Comparison of ENCODE assay signal across 8 cellular contexts in the genomic region with DNA sequence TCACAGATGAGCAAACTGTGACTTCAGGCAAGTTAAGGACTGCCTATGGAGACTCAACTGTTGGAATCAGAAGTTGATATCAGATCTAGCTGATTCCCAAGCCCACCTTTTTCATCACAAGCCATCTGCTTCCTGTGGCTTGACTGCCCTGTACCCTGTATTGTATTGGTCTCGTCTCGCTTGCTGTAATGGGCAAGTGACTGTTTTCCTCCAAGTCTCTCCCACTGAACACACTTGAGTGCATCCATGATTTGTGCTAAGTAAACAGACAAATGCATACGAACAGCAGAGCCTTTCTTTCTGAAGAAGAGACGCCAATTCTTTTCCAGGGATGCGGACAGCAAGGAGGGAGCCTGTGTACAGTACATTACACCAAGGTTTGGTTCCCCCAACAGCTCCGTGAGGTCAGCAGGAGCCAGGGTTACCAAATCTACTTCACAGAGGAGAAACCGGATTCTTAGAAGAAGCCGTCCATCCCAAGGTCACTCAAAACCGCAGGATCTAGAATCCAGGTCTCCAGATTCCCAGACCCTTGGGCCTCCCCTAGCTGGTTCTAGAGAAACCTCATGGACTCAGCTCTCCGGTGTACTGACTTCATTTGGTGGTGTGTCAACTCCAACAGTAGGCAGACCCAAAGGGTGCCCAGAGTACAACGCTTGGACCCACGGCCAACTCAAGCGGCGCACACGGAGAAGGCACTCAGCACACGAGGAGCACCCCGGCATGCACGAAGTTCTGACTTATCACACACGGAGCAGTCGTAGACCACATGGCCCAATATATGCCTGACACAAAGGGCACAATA. TPM values are rescaled to one million over a fixed set of nuclear protein-coding genes. Genes with fewer than 3 reads are reported as not detected.
DNase-seq lines count a peak whose midpoint lies in the region; ATAC-seq, FAIRE-seq and TF ChIP-seq lines count a peak whose summit lies in the region.

No MANE protein-coding gene starts in this region.

- H3K79me1 ChIP-seq in H1 (ENCODE audit: low read depth, low read length): 0 out of 2 replicates have a peak, but pooled peaks cover 4% of the 10 kb centered on the region

- peak overlapping the region; percentile 55; the same call in 1 of the 2 replicates for H2BK12ac ChIP-seq in H1 (ENCODE audit: low read depth, low read length)

- H3K79me2 ChIP-seq in H1 (ENCODE audit: control insufficient read depth in 1 of 2, insufficient read depth in 2 of 2, low read length in 2 of 2): peaks cover 10 to 31% of the 10 kb centered on the region in 2 experiments

- H3K14ac ChIP-seq in H1 (ENCODE audit: insufficient read length): no peak overlapping the region

- H4K91ac ChIP-seq in H1 (replicated peaks; ENCODE audit: insufficient read length, low read length): peak overlapping the region; percentile 36

- CTCF ChIA-PET in H1 (lab: Charles Lee; ENCODE audit: partially characterized antibody): interaction anchor here (0.7 to 1.4 kb wide), 3 partner anchors 15 to 37 kb away, joined by 3 to 4 read pairs (median 3); no protein-coding TSS in a partner anchor

- 16% methylated on average over 20 of the region's 20 CpGs; no CpG with 5 or more reads in 1 of the 2 experiments for WGBS in H1 (ENCODE audit: extremely low coverage in 1 of 2, insufficient coverage in 1 of 2, insufficient read length in 1 of 2, insufficient replicate concordance in 2 of 2, low coverage in 1 of 2, low lambda C conversion rate in 2 of 2, missing lambda C conversion rate in 1 of 2), 2 experiments

- TF ChIP-seq CTCF in H1 (IDR thresholded peaks at IDR 0.05; ENCODE audit: control extremely low read depth in 1 of 3, insufficient read depth in 1 of 3, low read depth in 1 of 3, low read length in 3 of 3) (no peak), vagina (IDR thresholded peaks at IDR 0.05) (no peak), GM10266 (IDR thresholded peaks at IDR 0.05; ENCODE audit: control insufficient read depth, insufficient read depth, low read depth, missing control alignments) (no peak)

- H2BK120ac ChIP-seq in H1 (replicated peaks; ENCODE audit: low read depth, low read length): no peak overlapping the region

- no peak overlapping the region for H2BK15ac ChIP-seq in H1 (ENCODE audit: low read length)

- no peak for TF ChIP-seq EP300 in H1 (IDR thresholded peaks at IDR 0.05; ENCODE audit: borderline replicate concordance in 1 of 2, low read depth in 2 of 2, low read length in 2 of 2)

- H3K27ac ChIP-seq in H1 (ENCODE audit: low read depth, low read length) (peak overlapping the region; percentile 31), vagina (peak overlapping the region; percentile 98)

- no peak overlapping the region for H3K23ac ChIP-seq in H1 (ENCODE audit: insufficient read length)

- H3K36me3 ChIP-seq in H1 (ENCODE audit: control insufficient read depth in 2 of 4, insufficient read depth in 4 of 4, low read length in 3 of 4) (peaks cover 20 to 46% (median 37%) of the 10 kb centered on the region in 4 experiments), vagina (peaks cover 0 to 59% of the 10 kb centered on the region in 2 donors)

- H2AK5ac ChIP-seq in H1 (ENCODE audit: low read depth, low read length): peak overlapping the region; percentile 29; the same call in 1 of the 2 replicates

- H3K23me2 ChIP-seq in H1 (ENCODE audit: low read depth, low read length): peaks cover 13% of the 10 kb centered on the region

- peak overlapping the region; percentile 70 to 89 (median 86) for H3K9ac ChIP-seq in H1 (replicated peaks in 1 of 4; ENCODE audit: extremely low read depth in 1 of 4, low read depth in 3 of 4, low read length in 3 of 4)

- TF ChIP-seq POLR2A in H1 (IDR thresholded peaks at IDR 0.05; ENCODE audit: control extremely low read depth in 1 of 2, low read depth in 2 of 2, low read length in 2 of 2) (no peak), vagina (IDR thresholded peaks at IDR 0.05) (no peak)

- POLR2A ChIA-PET in H1 (lab: Charles Lee; ENCODE audit: partially characterized antibody): interaction anchor here (0.8 to 3.8 kb wide), 10 partner anchors 9 to 238 kb away, joined by 3 to 29 read pairs (median 5); partner anchors contain the start of genes DNAJA1 and NFX1

- no peak for TF ChIP-seq RAD21 in H1 (IDR thresholded peaks at IDR 0.05 in 1 of 2, conservative IDR thresholded peaks at IDR 0.05 in 1 of 2; ENCODE audit: low read depth in 2 of 2, low read length in 2 of 2)

- FAIRE-seq in H1 (lab: Jason Lieb, UNC): no peak

- H3K9me3 ChIP-seq in H1 (ENCODE audit: insufficient read depth in 2 of 2, low read depth in 1 of 2, low read length in 1 of 2) (no peaks in the 10 kb centered on the region), mononuclear cell (ENCODE audit: low read depth, low read length) (no peaks in the 10 kb centered on the region), vagina (no peaks in the 10 kb centered on the region)

- peak overlapping the region; percentile 67; the same call in 1 of the 2 replicates for H2BK5ac ChIP-seq in H1 (ENCODE audit: low read depth, low read length)

- H2AFZ ChIP-seq in H1 (ENCODE audit: low read length): peak overlapping the region; percentile 60

- peak overlapping the region; percentile 93; the same call in 1 of the 2 replicates for H4K8ac ChIP-seq in H1 (ENCODE audit: extremely low read depth, insufficient read depth, low read length)

- peaks cover 0 to 2% (median 2%) of the 10 kb centered on the region in 4 experiments; a peak in 2 of 7 replicates for H3K4me1 ChIP-seq in H1 (replicated peaks in 1 of 4; ENCODE audit: control insufficient read depth in 3 of 4, insufficient read depth in 4 of 4, low read length in 3 of 4)
- peaks cover 40% of the 10 kb centered on the region for H3K4me1 ChIP-seq in mononuclear cell (ENCODE audit: insufficient read depth, low read length)
- H3K4me1 ChIP-seq in vagina: peaks cover 41% of the 10 kb centered on the region

- peak overlapping the region; percentile 67 for H3K18ac ChIP-seq in H1 (ENCODE audit: extremely low read depth, low read length)

- DNase-seq in NCI-H1092 treated with DMSO at 0.1 percent for 48 hours (lab: John Stamatoyannopoulos, UW) (peak; percentile 47), NCI-H1092 (lab: John Stamatoyannopoulos, UW) (no peak), SK-N-DZ (ENCODE audit: low spot score) (peak; percentile 34), H1 (ENCODE audit: low read depth in 1 of 2, low spot score in 2 of 2) (no peak), vagina (ENCODE audit: extremely low spot score in 2 of 2) (no peak), GM10266 (ENCODE audit: extremely low spot score) (no peak)

- H3K4me3 ChIP-seq in H1 (ENCODE audit: extremely low read depth in 1 of 4, insufficient read depth in 2 of 4, low read depth in 3 of 4, low read length in 4 of 4) (peak overlapping the region; percentile 86 to 99 (median 96)), mononuclear cell (ENCODE audit: low read length) (peak overlapping the region; percentile 94), vagina (peak overlapping the region; percentile 87 to 100)

- no peak overlapping the region for H3K56ac ChIP-seq in H1 (replicated peaks; ENCODE audit: insufficient read length, low read depth, low read length)

- H3K4me2 ChIP-seq in H1 (ENCODE audit: insufficient read depth in 1 of 2, low read depth in 2 of 2, low read length in 2 of 2): peak overlapping the region; percentile 82 to 91

- no peak overlapping the region for H2BK20ac ChIP-seq in H1 (ENCODE audit: low read length)

- peak overlapping the region; percentile 9 for H4K5ac ChIP-seq in H1 (ENCODE audit: insufficient read length, low read depth, low read length)

- H4K20me1 ChIP-seq in H1 (replicated peaks in 1 of 2; ENCODE audit: control insufficient read depth in 1 of 2, insufficient read depth in 2 of 2, low read length in 2 of 2): no peaks in the 10 kb centered on the region

- peak; percentile 14 for ATAC-seq in HG02885 (IDR thresholded peaks at IDR 0.05; ENCODE audit: poor library complexity, unreplicated experiment)

- peak overlapping the region; percentile 66 for H3K4ac ChIP-seq in H1 (replicated peaks; ENCODE audit: insufficient read length, low read depth, low read length)

- no peaks in the 10 kb centered on the region for H3K27me3 ChIP-seq in H1 (replicated peaks in 1 of 4; ENCODE audit: control insufficient read depth in 3 of 4, extremely low read depth in 1 of 4, insufficient read depth in 3 of 4, low read length in 3 of 4)
- H3K27me3 ChIP-seq in mononuclear cell (ENCODE audit: insufficient read depth, low read length): no peaks in the 10 kb centered on the region
- H3K27me3 ChIP-seq in vagina: no peaks in the 10 kb centered on the region

- intact Hi-C loops in vagina (cut with DNase I): no loop called here

RNA-seq across cellular contexts. Expression of gene BAG1, which starts 1.2 kb away (rescaled TPM):
- 115 and 124 TPM in 2 replicates for polyA plus RNA-seq in SK-N-DZ (2014; cell fraction: cytosol; rRNA removed)
- polyA plus RNA-seq in SK-N-DZ (2014; cell fraction: nucleus; rRNA removed): 66.0 and 71.5 TPM in 2 replicates
- total RNA-seq in H1 (2021; fragmentation: NEBNext Ultra II Directional; extraction: Animal tissue kit (Norgen Biotek cat#: 25700)): 59.8 and 61.5 TPM in 2 replicates
- polyA plus RNA-seq in H1 (2011; rRNA removed): 14.7 and 18.3 TPM in 2 replicates
- 37.6 TPM for polyA plus RNA-seq in H1 (2011; cell fraction: cytosol; rRNA removed)
- polyA plus RNA-seq in H1 (2011; cell fraction: nucleus; rRNA removed): 16.5 TPM
- polyA plus RNA-seq in H1 (2012, experiment 1 of 2): 43.5 to 62.7 TPM (median 55.0 TPM) in 4 replicates
- polyA plus RNA-seq in H1 (2012, experiment 2 of 2): 46.0 TPM
- polyA plus RNA-seq in H1 (2013, experiment 1 of 2): 26.0 TPM
- 29.0 TPM for polyA plus RNA-seq in H1 (2013, experiment 2 of 2)
- 8.6 and 12.3 TPM in 2 replicates for polyA minus RNA-seq in H1 (2011; rRNA and poly(A)+ RNA removed)
- polyA minus RNA-seq in H1 (2011; cell fraction: cytosol; rRNA and poly(A)+ RNA removed): 16.1 TPM
- 35.9 TPM for polyA minus RNA-seq in H1 (2011; cell fraction: nucleus; rRNA and poly(A)+ RNA removed)
- 54.4 TPM for total RNA-seq in mononuclear cell
- total RNA-seq in vagina: 127 TPM

RNA-seq across cellular contexts. Expression of gene CHMP5, which starts 1.5 kb away (rescaled TPM):
- polyA plus RNA-seq in SK-N-DZ (2014; cell fraction: cytosol; rRNA removed): 175 and 178 TPM in 2 replicates
- polyA plus RNA-seq in SK-N-DZ (2014; cell fraction: nucleus; rRNA removed): 64.1 and 123 TPM in 2 replicates
- 44.1 and 47.3 TPM in 2 replicates for total RNA-seq in H1 (2021; fragmentation: NEBNext Ultra II Directional; extraction: Animal tissue kit (Norgen Biotek cat#: 25700))
- polyA plus RNA-seq in H1 (2011; rRNA removed): 11.6 and 25.0 TPM in 2 replicates
- 44.4 TPM for polyA plus RNA-seq in H1 (2011; cell fraction: cytosol; rRNA removed)
- 4.4 TPM for polyA plus RNA-seq in H1 (2011; cell fraction: nucleus; rRNA removed)
- polyA plus RNA-seq in H1 (2012, experiment 1 of 2): 36.0 to 53.8 TPM (median 37.2 TPM) in 4 replicates
- polyA plus RNA-seq in H1 (2012, experiment 2 of 2): 14.2 TPM
- 29.9 TPM for polyA plus RNA-seq in H1 (2013, experiment 1 of 2)
- polyA plus RNA-seq in H1 (2013, experiment 2 of 2): 29.6 TPM
- polyA minus RNA-seq in H1 (2011; rRNA and poly(A)+ RNA removed): 8.6 and 9.8 TPM in 2 replicates
- 9.2 TPM for polyA minus RNA-seq in H1 (2011; cell fraction: cytosol; rRNA and poly(A)+ RNA removed)
- polyA minus RNA-seq in H1 (2011; cell fraction: nucleus; rRNA and poly(A)+ RNA removed): 9.3 TPM
- 21.6 TPM for total RNA-seq in mononuclear cell
- total RNA-seq in vagina: 41.5 TPM

RNA-seq across cellular contexts. Expression of gene SPINK4, which starts 23.4 kb away (rescaled TPM):
- polyA plus RNA-seq in SK-N-DZ (2014; cell fraction: cytosol; rRNA removed): not detected in 2 replicates
- not detected in 2 replicates for polyA plus RNA-seq in SK-N-DZ (2014; cell fraction: nucleus; rRNA removed)
- not detected in 2 replicates for total RNA-seq in H1 (2021; fragmentation: NEBNext Ultra II Directional; extraction: Animal tissue kit (Norgen Biotek cat#: 25700))
- polyA plus RNA-seq in H1 (2011; rRNA removed): not detected in 2 replicates
- polyA plus RNA-seq in H1 (2011; cell fraction: cytosol; rRNA removed): not detected
- not detected for polyA plus RNA-seq in H1 (2011; cell fraction: nucleus; rRNA removed)
- polyA plus RNA-seq in H1 (2012, experiment 1 of 2): not detected in 4 replicates
- polyA plus RNA-seq in H1 (2012, experiment 2 of 2): not detected
- not detected for polyA plus RNA-seq in H1 (2013, experiment 1 of 2)
- not detected for polyA plus RNA-seq in H1 (2013, experiment 2 of 2)
- polyA minus RNA-seq in H1 (2011; rRNA and poly(A)+ RNA removed): not detected in 2 replicates
- 17.5 TPM for polyA minus RNA-seq in H1 (2011; cell fraction: cytosol; rRNA and poly(A)+ RNA removed)
- 2.5 TPM for polyA minus RNA-seq in H1 (2011; cell fraction: nucleus; rRNA and poly(A)+ RNA removed)
- total RNA-seq in mononuclear cell: not detected
- not detected for total RNA-seq in vagina

RNA-seq across cellular contexts. Expression of gene NFX1, which starts 27.0 kb away (rescaled TPM):
- polyA plus RNA-seq in SK-N-DZ (2014; cell fraction: cytosol; rRNA removed): 17.0 and 19.4 TPM in 2 replicates
- polyA plus RNA-seq in SK-N-DZ (2014; cell fraction: nucleus; rRNA removed): 16.0 and 25.3 TPM in 2 replicates
- 26.1 and 28.4 TPM in 2 replicates for total RNA-seq in H1 (2021; fragmentation: NEBNext Ultra II Directional; extraction: Animal tissue kit (Norgen Biotek cat#: 25700))
- 19.2 and 19.4 TPM in 2 replicates for polyA plus RNA-seq in H1 (2011; rRNA removed)
- 26.2 TPM for polyA plus RNA-seq in H1 (2011; cell fraction: cytosol; rRNA removed)
- polyA plus RNA-seq in H1 (2011; cell fraction: nucleus; rRNA removed): 28.7 TPM
- 19.9 to 24.8 TPM (median 23.0 TPM) in 4 replicates for polyA plus RNA-seq in H1 (2012, experiment 1 of 2)
- 2.8 TPM for polyA plus RNA-seq in H1 (2012, experiment 2 of 2)
- polyA plus RNA-seq in H1 (2013, experiment 1 of 2): 19.3 TPM
- polyA plus RNA-seq in H1 (2013, experiment 2 of 2): 18.0 TPM
- 67.5 and 81.0 TPM in 2 replicates for polyA minus RNA-seq in H1 (2011; rRNA and poly(A)+ RNA removed)
- polyA minus RNA-seq in H1 (2011; cell fraction: cytosol; rRNA and poly(A)+ RNA removed): 25.2 TPM
- polyA minus RNA-seq in H1 (2011; cell fraction: nucleus; rRNA and poly(A)+ RNA removed): 27.9 TPM
- total RNA-seq in mononuclear cell (32.0 TPM), vagina (34.1 TPM)

Comparison
In these comparisons a context has a peak if more than half of its experiments do, and no peak if none do; other contexts are left out.
1. DNase-seq: peak in NCI-H1092 treated with DMSO at 0.1 percent for 48 hours (single experiment) and SK-N-DZ (single experiment); none in NCI-H1092 (single experiment), H1 (0 of 2), vagina (0 of 2) and GM10266 (single experiment).
2. Peak in every context shown above with its lines, with median percentiles within 50 percentile points of each other: H3K4me3 ChIP-seq.